In the genomic region with DNA sequence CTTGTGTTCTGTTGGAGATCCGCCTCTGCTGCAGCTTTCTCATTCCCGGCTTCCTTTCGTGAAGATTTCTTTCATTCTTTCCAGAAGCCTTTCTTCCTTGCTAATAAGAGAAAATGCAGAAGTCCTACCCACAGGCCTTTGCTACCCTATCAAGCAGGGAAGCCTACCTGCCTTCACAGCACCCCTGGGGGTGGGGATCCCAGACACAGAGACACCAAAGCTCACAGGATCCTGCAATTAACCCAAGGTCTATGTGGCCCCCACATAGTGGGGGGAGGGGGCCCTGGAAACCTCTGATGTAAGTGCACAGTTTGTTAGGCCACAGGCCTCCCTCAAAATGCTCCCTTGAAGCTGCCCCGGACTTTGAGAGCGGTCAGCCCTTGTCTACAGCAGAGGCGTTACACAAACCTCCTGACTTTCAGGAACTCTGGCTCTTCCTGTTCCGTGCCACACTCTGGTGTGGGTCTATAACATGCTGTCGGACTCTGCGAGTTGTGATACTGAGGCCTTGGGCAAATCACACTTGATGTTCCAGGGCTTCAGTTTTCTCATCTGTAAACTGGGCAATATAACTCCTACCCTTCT, we compare ENCODE assay signal across 27 cellular contexts. TPM values are rescaled to one million over a fixed set of nuclear protein-coding genes. Genes with fewer than 3 reads are reported as not detected.
"Had no signal": no experiment of that assay in that cellular context is flagged by ENCODE, and none has a peak within 500 bp of the region (broad histone marks: within the 10 kb centered on the region; RNA-seq: fewer than 3 reads in every experiment).

No MANE protein-coding gene starts in this region.

- H3K4me3 ChIP-seq: hepatocyte, left lung, pancreas, thyroid gland had no signal

- H3K9me3 Mint-ChIP-seq: dendritic cell treated with granulocyte-macrophage colony-stimulating factor and Interleukin-4, amounts not matched to agents 40 ng/mL and 50 ng/mL, for 4 days; immature natural killer cell had no signal

- H3K4me2 ChIP-seq: hepatocyte had no signal

- H3K36me3 Mint-ChIP-seq: immature natural killer cell had no signal

- H3K4me3 Mint-ChIP-seq: activated B cell treated with CpG ODN at 0.5 μM for 24 hours; activated CD4-positive, alpha-beta T cell treated with anti-CD3 and anti-CD28 coated beads for 36 hours; activated T-cell treated with anti-CD3 and anti-CD28 coated beads, Interleukin-2, amount 50 U/mL, for 24 hours; activated T-helper 17 cell treated with anti-CD3 and anti-CD28 coated beads, Interleukin-2, amount 50 U/mL, for 72 hours; brain; dendritic cell treated with granulocyte-macrophage colony-stimulating factor and Interleukin-4, amounts not matched to agents 40 ng/mL and 50 ng/mL, for 4 days; immature natural killer cell; naive thymus-derived CD8-positive, alpha-beta T cell had no signal

- H3K27ac Mint-ChIP-seq: activated B cell treated with CpG ODN at 0.5 μM for 24 hours; activated CD4-positive, alpha-beta T cell treated with anti-CD3 and anti-CD28 coated beads for 36 hours; activated naive CD4-positive, alpha-beta T cell treated with anti-CD3 and anti-CD28 coated beads, Interleukin-2, amount 50 U/mL, for 72 hours; activated T-cell treated with anti-CD3 and anti-CD28 coated beads, Interleukin-2, amount 50 U/mL, for 24 hours; activated T-helper 17 cell treated with anti-CD3 and anti-CD28 coated beads, Interleukin-2, amount 50 U/mL, for 72 hours; dendritic cell treated with granulocyte-macrophage colony-stimulating factor and Interleukin-4, amounts not matched to agents 40 ng/mL and 50 ng/mL, for 4 days; immature natural killer cell had no signal

- H2AFZ ChIP-seq: hepatocyte had no signal

- H3K27ac ChIP-seq: hepatocyte, left lung, neutrophil, pancreas, thyroid gland had no signal

- H3K9me3 ChIP-seq: left lung, neutrophil, pancreas, thyroid gland had no signal

- ATAC-seq: activated CD4-positive, alpha-beta T cell treated with anti-CD3 and anti-CD28 coated beads for 36 hours; activated naive CD4-positive, alpha-beta T cell treated with anti-CD3 and anti-CD28 coated beads, Interleukin-2, amount 50 U/mL, for 72 hours; activated T-helper 17 cell treated with anti-CD3 and anti-CD28 coated beads, Interleukin-2, amount 50 U/mL, for 72 hours; esophagus mucosa; left lung; naive thymus-derived CD8-positive, alpha-beta T cell; pancreas; right cardiac atrium had no signal

- H3K4me1 ChIP-seq: left lung, pancreas, thyroid gland had no signal

- H3K79me2 ChIP-seq: hepatocyte had no signal

- H3K4me1 Mint-ChIP-seq: activated B cell treated with CpG ODN at 0.5 μM for 24 hours; activated CD4-positive, alpha-beta T cell treated with anti-CD3 and anti-CD28 coated beads for 36 hours; activated T-helper 17 cell treated with anti-CD3 and anti-CD28 coated beads, Interleukin-2, amount 50 U/mL, for 72 hours; immature natural killer cell; naive thymus-derived CD8-positive, alpha-beta T cell had no signal

- DNase-seq: activated B cell treated with CpG ODN at 0.5 μM for 24 hours; activated CD4-positive, alpha-beta T cell treated with anti-CD3 and anti-CD28 coated beads for 36 hours; activated CD4-positive, alpha-beta T cell treated with anti-CD3 and anti-CD28 coated beads, Interleukin-2, amount 50 U/mL, for 4 hours; activated CD8-positive, alpha-beta memory T cell treated with anti-CD3 and anti-CD28 coated beads for 24 hours; activated CD8-positive, alpha-beta memory T cell treated with anti-CD3 and anti-CD28 coated beads, Interleukin-2, amount 50 U/mL, for 4 hours; activated T-cell treated with anti-CD3 and anti-CD28 coated beads, Interleukin-2, amount 50 U/mL, for 24 hours; aorta; caudate nucleus; effector CD8-positive, alpha-beta T cell; glutamatergic neuron; immature natural killer cell; left lung; naive thymus-derived CD8-positive, alpha-beta T cell; pancreas; right cardiac atrium; stimulated activated CD4-positive, alpha-beta T cell treated with anti-CD3 and anti-CD28 coated beads, Interleukin-4, amount 100 ng/mL, for 24 hours; stimulated activated naive CD4-positive, alpha-beta T cell treated with Interleukin-2 at 50 U/mL for 16 hours; thyroid gland had no signal

- H3K36me3 ChIP-seq: left lung, neutrophil, pancreas, thyroid gland had no signal

- H3K27me3 ChIP-seq: hepatocyte, left lung, neutrophil, pancreas, thyroid gland had no signal

RNA-seq across cellular contexts. Expression of gene NKAIN1, which starts 31.2 kb away (rescaled TPM):
- total RNA-seq: activated B cell treated with CpG ODN at 0.5 μM for 24 hours; activated CD4-positive, alpha-beta T cell treated with anti-CD3 and anti-CD28 coated beads for 36 hours; activated naive CD4-positive, alpha-beta T cell treated with anti-CD3 and anti-CD28 coated beads, Interleukin-2, amount 50 U/mL, for 72 hours; activated T-helper 17 cell treated with anti-CD3 and anti-CD28 coated beads, Interleukin-2, amount 50 U/mL, for 72 hours; left lung; lung microvascular endothelial cell; naive thymus-derived CD8-positive, alpha-beta T cell; pulmonary artery endothelial cell; right cardiac atrium; thyroid gland had no signal
- polyA plus RNA-seq: aorta; naive thymus-derived CD8-positive, alpha-beta T cell had no signal
